Comparison of ENCODE assay signal across 18 cellular contexts in genomic region chr18:32386466-32386865, GRCh38.
"Had no signal": no experiment of that assay in that cellular context is flagged by ENCODE, and none has a peak within 500 bp of the region (broad histone marks: within the 10 kb centered on the region; RNA-seq: fewer than 3 reads in every experiment).

No MANE protein-coding gene starts in this region.

- H3K4me3 Mint-ChIP-seq: activated CD4-positive, alpha-beta T cell treated with anti-CD3 and anti-CD28 coated beads, Interleukin-2, amount 10 ng/mL, durations not matched to agents 7 days and 5 days; activated naive CD8-positive, alpha-beta T cell treated with anti-CD3 and anti-CD28 coated beads for 36 hours; activated T-helper 1 cell treated with anti-CD3 and anti-CD28 coated beads, Interleukin-12 subunit alpha, Interleukin-12 subunit beta, Interleukin-2, Interleukin-4 antibody, amounts not matched to agents 30 ng/mL and 10 ng/mL and 1 ng/mL, durations not matched to agents 14 hours and 24 hours and 36 hours; naive B cell; T-helper 2 cell treated with Interferon-gamma antibody and Interleukin-4, amounts not matched to agents 5 μg/mL and 100 μg/mL, for 36 hours had no signal

- H3K4me1 ChIP-seq: left lung had no signal

- H3K27ac Mint-ChIP-seq: activated CD4-positive, alpha-beta T cell treated with anti-CD3 and anti-CD28 coated beads, Interleukin-2, amount 10 ng/mL, durations not matched to agents 7 days and 5 days; activated naive CD8-positive, alpha-beta T cell treated with anti-CD3 and anti-CD28 coated beads for 36 hours; activated T-helper 1 cell treated with anti-CD3 and anti-CD28 coated beads, Interleukin-12 subunit alpha, Interleukin-12 subunit beta, Interleukin-2, Interleukin-4 antibody, amounts not matched to agents 30 ng/mL and 10 ng/mL and 1 ng/mL, durations not matched to agents 14 hours and 24 hours and 36 hours; naive B cell; T-helper 2 cell treated with Interferon-gamma antibody and Interleukin-4, amounts not matched to agents 5 μg/mL and 100 μg/mL, for 36 hours had no signal

- H3K4me3 ChIP-seq: left lung, transverse colon had no signal

- H3K27me3 ChIP-seq: left lung, transverse colon had no signal

- H3K9me3 ChIP-seq: left lung, transverse colon had no signal

- H3K36me3 Mint-ChIP-seq: naive B cell had no signal

- H3K9me3 Mint-ChIP-seq: activated CD4-positive, alpha-beta T cell treated with anti-CD3 and anti-CD28 coated beads, Interleukin-2, amount 10 ng/mL, durations not matched to agents 7 days and 5 days; activated naive CD8-positive, alpha-beta T cell treated with anti-CD3 and anti-CD28 coated beads for 36 hours; activated T-helper 1 cell treated with anti-CD3 and anti-CD28 coated beads, Interleukin-12 subunit alpha, Interleukin-12 subunit beta, Interleukin-2, Interleukin-4 antibody, amounts not matched to agents 30 ng/mL and 10 ng/mL and 1 ng/mL, durations not matched to agents 14 hours and 24 hours and 36 hours; naive B cell; T-helper 2 cell treated with Interferon-gamma antibody and Interleukin-4, amounts not matched to agents 5 μg/mL and 100 μg/mL, for 36 hours had no signal

- H3K27ac ChIP-seq: left lung, transverse colon had no signal

- DNase-seq: activated CD4-positive, alpha-beta T cell treated with anti-CD3 and anti-CD28 coated beads, Interleukin-2, amount 10 ng/mL, durations not matched to agents 7 days and 5 days; activated CD4-positive, CD25-positive, alpha-beta regulatory T cell; activated CD8-positive, alpha-beta memory T cell treated with anti-CD3 and anti-CD28 coated beads for 24 hours; activated naive CD8-positive, alpha-beta T cell treated with anti-CD3 and anti-CD28 coated beads for 36 hours; dermis blood vessel endothelial cell; left lung; mammary epithelial cell; naive B cell; posterior cingulate gyrus; right cardiac atrium; small intestine; stimulated activated CD4-positive, alpha-beta T cell treated with anti-CD3 and anti-CD28 coated beads, Interleukin-4, amount 100 ng/mL, for 4 hours; stimulated activated CD8-positive, alpha-beta memory T cell treated with anti-CD3 and anti-CD28 coated beads, Interleukin-4, amount 100 ng/mL, for 48 hours; stimulated activated naive CD4-positive, alpha-beta T cell treated with Interleukin-2 at 50 U/mL for 16 hours; substantia nigra; transverse colon had no signal

- H3K36me3 ChIP-seq: left lung, transverse colon had no signal

- H3K4me1 Mint-ChIP-seq: activated CD4-positive, alpha-beta T cell treated with anti-CD3 and anti-CD28 coated beads, Interleukin-2, amount 10 ng/mL, durations not matched to agents 7 days and 5 days; activated naive CD8-positive, alpha-beta T cell treated with anti-CD3 and anti-CD28 coated beads for 36 hours; naive B cell had no signal
